Comparison of ENCODE assay signal across 1 cellular context in genomic region chr4:3791256-3791655, GRCh38.
TF ChIP-seq lines count a peak whose summit lies in the region.

No MANE protein-coding gene starts in this region.

TF ChIP-seq in HepG2, 621 proteins besides CTCF, POLR2A, EP300 and RAD21 (continued from another document):
- TF ChIP-seq FOXP4 (CRISPR knock-in tag; IDR thresholded peaks at IDR 0.05) = no peak
- TF ChIP-seq, protein P1, sequence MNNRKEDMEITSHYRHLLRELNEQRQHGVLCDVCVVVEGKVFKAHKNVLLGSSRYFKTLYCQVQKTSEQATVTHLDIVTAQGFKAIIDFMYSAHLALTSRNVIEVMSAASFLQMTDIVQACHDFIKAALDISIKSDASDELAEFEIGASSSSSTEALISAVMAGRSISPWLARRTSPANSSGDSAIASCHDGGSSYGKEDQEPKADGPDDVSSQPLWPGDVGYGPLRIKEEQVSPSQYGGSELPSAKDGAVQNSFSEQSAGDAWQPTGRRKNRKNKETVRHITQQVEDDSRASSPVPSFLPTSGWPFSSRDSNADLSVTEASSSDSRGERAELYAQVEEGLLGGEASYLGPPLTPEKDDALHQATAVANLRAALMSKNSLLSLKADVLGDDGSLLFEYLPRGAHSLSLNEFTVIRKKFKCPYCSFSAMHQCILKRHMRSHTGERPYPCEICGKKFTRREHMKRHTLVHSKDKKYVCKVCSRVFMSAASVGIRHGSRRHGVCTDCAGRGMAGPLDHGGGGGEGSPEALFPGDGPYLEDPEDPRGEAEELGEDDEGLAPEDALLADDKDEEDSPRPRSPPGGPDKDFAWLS (CRISPR knock-in tag; IDR thresholded peaks at IDR 0.05; ENCODE audit: borderline replicate concordance) = no peak
